In the genomic region with DNA sequence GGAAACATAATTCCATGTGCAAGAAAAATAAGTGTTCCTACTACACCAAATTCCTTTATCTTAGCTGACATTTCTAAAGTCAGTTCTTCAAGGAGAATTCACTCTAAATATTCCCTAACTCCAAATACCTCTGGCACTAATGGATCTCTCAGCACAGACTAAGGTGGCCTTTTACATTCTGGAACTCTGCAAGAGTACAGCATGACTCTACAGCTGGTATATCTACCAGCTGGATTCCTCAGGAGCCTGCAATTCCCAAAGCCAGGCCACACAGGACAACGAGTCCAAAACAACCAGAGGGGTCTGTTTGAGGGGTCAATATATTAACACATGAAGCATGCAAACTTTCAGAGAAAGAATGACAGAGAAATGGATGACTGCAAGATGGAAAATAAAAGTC, we compare ENCODE assay signal across 32 cellular contexts. TPM values are rescaled to one million over a fixed set of nuclear protein-coding genes. Genes with fewer than 3 reads are reported as not detected.
DNase-seq lines count a peak whose midpoint lies in the region; ATAC-seq and TF ChIP-seq lines count a peak whose summit lies in the region.
"Had no signal": no experiment of that assay in that cellular context is flagged by ENCODE, and none has a peak within 500 bp of the region (broad histone marks: within the 10 kb centered on the region; RNA-seq: fewer than 3 reads in every experiment).

No MANE protein-coding gene starts in this region.

- peaks cover 29% of the 10 kb centered on the region for H3K4me1 ChIP-seq in CD4-positive, alpha-beta memory T cell (ENCODE audit: insufficient read depth, low read length)
- H3K4me1 ChIP-seq in gastroesophageal sphincter = peaks cover 12 to 57% (median 16%) of the 10 kb centered on the region in 3 donors

- H3K4me3 Mint-ChIP-seq in activated CD4-positive, alpha-beta memory T cell treated with anti-CD3 and anti-CD28 coated beads for 36 hours = no peak overlapping the region
- H3K4me3 Mint-ChIP-seq in activated CD4-positive, alpha-beta memory T cell treated with anti-CD3 and anti-CD28 coated beads, Interleukin-2, amount 10 ng/mL, durations not matched to agents 7 days and 5 days = no peak overlapping the region
- no peak overlapping the region for H3K4me3 Mint-ChIP-seq in CD4-positive, alpha-beta memory T cell
- no peak overlapping the region for H3K4me3 Mint-ChIP-seq in T-helper 17 cell
- H3K4me3 Mint-ChIP-seq: activated B cell treated with CpG ODN at 0.5 μM for 24 hours, brain had no signal

- TF ChIP-seq POLR2A in gastroesophageal sphincter (IDR thresholded peaks at IDR 0.05) = no peak

- 31 to 60% methylated on average over 1 of the region's 1 CpG for WGBS in gastroesophageal sphincter (ENCODE audit: low coverage in 1 of 2), 2 donors

- CTCF ChIA-PET in activated CD4-positive, alpha-beta memory T cell treated with anti-CD3 and anti-CD28 coated beads for 36 hours (lab: Charles Lee) = interaction anchor here (1.2 kb wide), 1 partner anchor 26 kb away, joined by 3 read pairs; no protein-coding TSS in a partner anchor
- CTCF ChIA-PET in activated CD4-positive, alpha-beta memory T cell treated with anti-CD3 and anti-CD28 coated beads, Interleukin-2, amount 10 ng/mL, durations not matched to agents 7 days and 5 days (lab: Charles Lee) = interaction anchor here (1.8 kb wide), 1 partner anchor 8 kb away, joined by 5 read pairs; no protein-coding TSS in a partner anchor
- CTCF ChIA-PET in CD4-positive, alpha-beta memory T cell (lab: Charles Lee; ENCODE audit: partially characterized antibody) = no interaction called here

- intact Hi-C loops in activated CD4-positive, alpha-beta memory T cell treated with anti-CD3 and anti-CD28 coated beads for 36 hours (cut with micrococcal nuclease) = loop anchor here (1.0 kb wide), 3 partner anchors 9 to 22 kb away; no protein-coding TSS in a partner anchor
- intact Hi-C loops in CD4-positive, alpha-beta memory T cell (cut with micrococcal nuclease) = loop anchor here (2.0 to 10.0 kb wide), 2 partner anchors 16 to 102 kb away; no protein-coding TSS in a partner anchor

- no peaks in the 10 kb centered on the region for H3K27me3 Mint-ChIP-seq in activated CD4-positive, alpha-beta memory T cell treated with anti-CD3 and anti-CD28 coated beads for 36 hours
- no peaks in the 10 kb centered on the region for H3K27me3 Mint-ChIP-seq in activated CD4-positive, alpha-beta memory T cell treated with anti-CD3 and anti-CD28 coated beads, Interleukin-2, amount 10 ng/mL, durations not matched to agents 7 days and 5 days
- H3K27me3 Mint-ChIP-seq in CD4-positive, alpha-beta memory T cell = no peaks in the 10 kb centered on the region
- no peaks in the 10 kb centered on the region for H3K27me3 Mint-ChIP-seq in T-helper 17 cell
- H3K27me3 Mint-ChIP-seq: activated B cell treated with CpG ODN at 0.5 μM for 24 hours, brain had no signal

- no peak overlapping the region for H3K4me3 ChIP-seq in CD4-positive, alpha-beta memory T cell (ENCODE audit: low read length in 2 of 2)
- no peak overlapping the region for H3K4me3 ChIP-seq in gastroesophageal sphincter
- H3K4me3 ChIP-seq: sigmoid colon, thyroid gland, uterus had no signal

- no peak for DNase-seq in activated CD4-positive, alpha-beta memory T cell treated with anti-CD3 and anti-CD28 coated beads for 36 hours
- DNase-seq in activated CD4-positive, alpha-beta memory T cell treated with anti-CD3 and anti-CD28 coated beads, Interleukin-2, amount 10 ng/mL, durations not matched to agents 7 days and 5 days = no peak
- no peak for DNase-seq in CD4-positive, alpha-beta memory T cell
- DNase-seq in T-helper 17 cell = no peak
- DNase-seq in GM03348 (ENCODE audit: low spot score) = no peak
- DNase-seq: 8988T; activated B cell treated with CpG ODN at 0.5 μM for 24 hours; activated CD4-positive, alpha-beta T cell treated with anti-CD3 and anti-CD28 coated beads, Interleukin-2, amount 50 U/mL, for 48 hours; activated gamma-delta T cell treated with Interleukin-2 at 50 U/mL for 16 hours; amniotic stem cell; DMS79 treated with DMSO at 0.1 percent for 48 hours; GF-D8; IMR-90; mesenchymal stem cell; NCI-H1417 treated with DMSO at 0.1 percent for 48 hours; NCI-H2081 treated with DMSO at 0.1 percent for 48 hours; NCI-H226; NCI-H69; SIG-M5; sigmoid colon; stimulated activated CD4-positive, alpha-beta T cell treated with anti-CD3 and anti-CD28 coated beads, Interleukin-12 subunit alpha, Interleukin-12 subunit beta, amount 100 ng/mL, for 4 hours; stimulated activated CD4-positive, alpha-beta T cell treated with anti-CD3 and anti-CD28 coated beads, Interleukin-2, amount 100 ng/mL, for 48 hours; SW 1271; thyroid gland; uterus had no signal

- POLR2A ChIA-PET in activated CD4-positive, alpha-beta memory T cell treated with anti-CD3 and anti-CD28 coated beads for 36 hours (lab: Charles Lee) = interaction anchor here (0.8 to 1.3 kb wide), 4 partner anchors 8 to 858 kb away, joined by 3 to 7 read pairs (median 4); no protein-coding TSS in a partner anchor
- POLR2A ChIA-PET in activated CD4-positive, alpha-beta memory T cell treated with anti-CD3 and anti-CD28 coated beads, Interleukin-2, amount 10 ng/mL, durations not matched to agents 7 days and 5 days (lab: Charles Lee) = interaction anchor here (0.8 to 1.3 kb wide), 3 partner anchors 14 to 27 kb away, joined by 3 to 5 read pairs (median 3); a partner anchor contains a TSS
- POLR2A ChIA-PET in CD4-positive, alpha-beta memory T cell (lab: Charles Lee; ENCODE audit: partially characterized antibody) = interaction anchor here (0.8 to 3.8 kb wide), 2 partner anchors 9 to 26 kb away, joined by 3 to 14 read pairs; a partner anchor contains a TSS

- H3K36me3 Mint-ChIP-seq in activated CD4-positive, alpha-beta memory T cell treated with anti-CD3 and anti-CD28 coated beads for 36 hours = peaks cover 45% of the 10 kb centered on the region
- H3K36me3 Mint-ChIP-seq in activated CD4-positive, alpha-beta memory T cell treated with anti-CD3 and anti-CD28 coated beads, Interleukin-2, amount 10 ng/mL, durations not matched to agents 7 days and 5 days (ENCODE audit: low read depth) = peaks cover 77% of the 10 kb centered on the region
- peaks cover 56 to 76% of the 10 kb centered on the region in 2 donors for H3K36me3 Mint-ChIP-seq in CD4-positive, alpha-beta memory T cell
- H3K36me3 Mint-ChIP-seq in T-helper 17 cell (ENCODE audit: low read depth) = peaks cover 18% of the 10 kb centered on the region

- H3K9me3 Mint-ChIP-seq in activated CD4-positive, alpha-beta memory T cell treated with anti-CD3 and anti-CD28 coated beads for 36 hours = no peaks in the 10 kb centered on the region
- no peaks in the 10 kb centered on the region for H3K9me3 Mint-ChIP-seq in activated CD4-positive, alpha-beta memory T cell treated with anti-CD3 and anti-CD28 coated beads, Interleukin-2, amount 10 ng/mL, durations not matched to agents 7 days and 5 days
- no peaks in the 10 kb centered on the region for H3K9me3 Mint-ChIP-seq in CD4-positive, alpha-beta memory T cell
- H3K9me3 Mint-ChIP-seq: activated B cell treated with CpG ODN at 0.5 μM for 24 hours, brain had no signal

- H3K9me3 ChIP-seq in CD4-positive, alpha-beta memory T cell (ENCODE audit: control insufficient read depth in 1 of 2, low read length in 2 of 2) = no peaks in the 10 kb centered on the region
- H3K9me3 ChIP-seq in T-helper 17 cell (ENCODE audit: control insufficient read depth, low read length, poor library complexity, severe bottlenecking) = no peaks in the 10 kb centered on the region
- H3K9me3 ChIP-seq in gastroesophageal sphincter = no peaks in the 10 kb centered on the region
- H3K9me3 ChIP-seq: sigmoid colon, thyroid gland, uterus had no signal

- no peaks in the 10 kb centered on the region for H3K27me3 ChIP-seq in CD4-positive, alpha-beta memory T cell (ENCODE audit: insufficient read depth, low read length)
- H3K27me3 ChIP-seq in gastroesophageal sphincter = no peaks in the 10 kb centered on the region
- H3K27me3 ChIP-seq: sigmoid colon, thyroid gland, uterus had no signal

- peak overlapping the region; percentile 21 for H3K27ac Mint-ChIP-seq in activated CD4-positive, alpha-beta memory T cell treated with anti-CD3 and anti-CD28 coated beads for 36 hours
- no peak overlapping the region for H3K27ac Mint-ChIP-seq in activated CD4-positive, alpha-beta memory T cell treated with anti-CD3 and anti-CD28 coated beads, Interleukin-2, amount 10 ng/mL, durations not matched to agents 7 days and 5 days
- H3K27ac Mint-ChIP-seq in CD4-positive, alpha-beta memory T cell = peak overlapping the region in 4 of 7 donors; percentile 12 to 75 (median 64)
- peak overlapping the region; percentile 5 for H3K27ac Mint-ChIP-seq in T-helper 17 cell
- H3K27ac Mint-ChIP-seq: activated B cell treated with CpG ODN at 0.5 μM for 24 hours, brain had no signal

- TF ChIP-seq CTCF in gastroesophageal sphincter (IDR thresholded peaks at IDR 0.05) = no peak

- peaks cover 55% of the 10 kb centered on the region for H3K4me1 Mint-ChIP-seq in activated CD4-positive, alpha-beta memory T cell treated with anti-CD3 and anti-CD28 coated beads for 36 hours (ENCODE audit: low read depth)
- H3K4me1 Mint-ChIP-seq in activated CD4-positive, alpha-beta memory T cell treated with anti-CD3 and anti-CD28 coated beads, Interleukin-2, amount 10 ng/mL, durations not matched to agents 7 days and 5 days = peaks cover 31% of the 10 kb centered on the region
- peaks cover 28 to 53% (median 41%) of the 10 kb centered on the region in 4 donors for H3K4me1 Mint-ChIP-seq in CD4-positive, alpha-beta memory T cell
- peaks cover 37% of the 10 kb centered on the region for H3K4me1 Mint-ChIP-seq in T-helper 17 cell
- H3K4me1 Mint-ChIP-seq: activated B cell treated with CpG ODN at 0.5 μM for 24 hours had no signal

- no peak overlapping the region for H3K27ac ChIP-seq in CD4-positive, alpha-beta memory T cell (ENCODE audit: low read depth, low read length)
- peak overlapping the region in 3 of 4 donors; percentile 1 to 39 (median 14) for H3K27ac ChIP-seq in gastroesophageal sphincter
- H3K27ac ChIP-seq: C4-2B, sigmoid colon, uterus had no signal

- ATAC-seq in T-helper 17 cell = no peak
- ATAC-seq in gastroesophageal sphincter = no peak
- no peak for ATAC-seq in SK-N-SH treated with all-trans-retinoic acid at 6 μM for 48 hours
- no peak for ATAC-seq in HG02759 (IDR thresholded peaks at IDR 0.05; ENCODE audit: unreplicated experiment)
- ATAC-seq: left lobe of liver, Panc1 had no signal

- no peak for TF ChIP-seq EP300 in gastroesophageal sphincter (IDR thresholded peaks at IDR 0.05)

- H3K36me3 ChIP-seq in CD4-positive, alpha-beta memory T cell (ENCODE audit: insufficient read depth, low read length) = peaks cover 47% of the 10 kb centered on the region
- H3K36me3 ChIP-seq in gastroesophageal sphincter = peaks cover 0 to 48% of the 10 kb centered on the region in 2 donors
- H3K36me3 ChIP-seq: uterus had no signal

TF ChIP-seq in SK-N-SH treated with all-trans-retinoic acid at 6 μM for 48 hours, 23 proteins besides CTCF, POLR2A, EP300 and RAD21 (continues in another document):
- TF ChIP-seq ZNF565 (CRISPR knock-in tag; conservative IDR thresholded peaks at IDR 0.05; ENCODE audit: low read depth) = no peak

RNA-seq across cellular contexts. Expression of a gene that starts 27.2 kb away (rescaled TPM):
- total RNA-seq in activated CD4-positive, alpha-beta memory T cell treated with anti-CD3 and anti-CD28 coated beads for 36 hours = 10 to 100 TPM; 23.0 TPM
- 10 to 100 TPM; 33.3 TPM for total RNA-seq in activated CD4-positive, alpha-beta memory T cell treated with anti-CD3 and anti-CD28 coated beads, Interleukin-2, amount 10 ng/mL, durations not matched to agents 7 days and 5 days
- total RNA-seq in CD4-positive, alpha-beta memory T cell = 10 to 100 TPM; 72.6 to 74.3 TPM
- polyA plus RNA-seq in CD4-positive, alpha-beta memory T cell = 10 to 100 TPM; 28.9 to 41.3 TPM
- total RNA-seq in T-helper 17 cell (10 to 100 TPM; 26.8 to 28.2 TPM), gastroesophageal sphincter (100 to 1,000 TPM; 130 to 180 (median 142) TPM)
